In the genomic region with DNA sequence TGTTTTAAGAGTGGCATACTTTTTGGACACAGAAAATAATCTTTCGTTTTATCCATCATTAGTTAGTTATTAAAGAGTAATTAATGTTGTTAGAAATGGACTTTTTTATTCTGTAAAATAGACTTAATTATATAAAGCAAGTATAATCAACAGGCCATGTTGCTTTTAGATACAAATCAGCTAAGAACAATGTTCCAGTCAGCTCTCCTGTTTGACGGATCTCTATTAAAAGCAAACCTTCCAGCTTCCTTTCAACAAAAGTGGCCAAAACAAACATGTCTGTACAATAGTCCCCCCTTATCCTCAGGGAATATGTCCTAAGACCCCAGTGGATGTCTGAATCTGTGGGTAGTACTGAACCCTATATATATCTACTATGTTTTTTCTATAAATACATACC, we compare ENCODE assay signal across 3 cellular contexts.
A peak's percentile ranks its signal among the peaks of the same experiment; 100 is the strongest.
TF ChIP-seq lines count a peak whose summit lies in the region.

No MANE protein-coding gene starts in this region.

TF ChIP-seq in SK-N-SH treated with all-trans-retinoic acid at 6 μM for 48 hours, 23 proteins besides CTCF, POLR2A, EP300 and RAD21:
- TF ChIP-seq TCF4 (CRISPR knock-in tag; IDR thresholded peaks at IDR 0.05; ENCODE audit: borderline replicate concordance) (peak; percentile 65; the same call in 1 of the 2 replicates), ZNF565 (CRISPR knock-in tag; conservative IDR thresholded peaks at IDR 0.05; ENCODE audit: low read depth) (no peak), PPARA (CRISPR knock-in tag; IDR thresholded peaks at IDR 0.05; ENCODE audit: borderline replicate concordance) (no peak)

TF ChIP-seq in SK-N-SH, 30 proteins besides CTCF, POLR2A, EP300 and RAD21:
- TF ChIP-seq, protein P1, sequence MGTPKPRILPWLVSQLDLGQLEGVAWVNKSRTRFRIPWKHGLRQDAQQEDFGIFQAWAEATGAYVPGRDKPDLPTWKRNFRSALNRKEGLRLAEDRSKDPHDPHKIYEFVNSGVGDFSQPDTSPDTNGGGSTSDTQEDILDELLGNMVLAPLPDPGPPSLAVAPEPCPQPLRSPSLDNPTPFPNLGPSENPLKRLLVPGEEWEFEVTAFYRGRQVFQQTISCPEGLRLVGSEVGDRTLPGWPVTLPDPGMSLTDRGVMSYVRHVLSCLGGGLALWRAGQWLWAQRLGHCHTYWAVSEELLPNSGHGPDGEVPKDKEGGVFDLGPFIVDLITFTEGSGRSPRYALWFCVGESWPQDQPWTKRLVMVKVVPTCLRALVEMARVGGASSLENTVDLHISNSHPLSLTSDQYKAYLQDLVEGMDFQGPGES (IDR thresholded peaks at IDR 0.05; ENCODE audit: low read depth, low read length) = no peak
- TF ChIP-seq YY1 (IDR thresholded peaks at IDR 0.05; ENCODE audit: low read depth) = no peak
- TF ChIP-seq, protein P2, sequence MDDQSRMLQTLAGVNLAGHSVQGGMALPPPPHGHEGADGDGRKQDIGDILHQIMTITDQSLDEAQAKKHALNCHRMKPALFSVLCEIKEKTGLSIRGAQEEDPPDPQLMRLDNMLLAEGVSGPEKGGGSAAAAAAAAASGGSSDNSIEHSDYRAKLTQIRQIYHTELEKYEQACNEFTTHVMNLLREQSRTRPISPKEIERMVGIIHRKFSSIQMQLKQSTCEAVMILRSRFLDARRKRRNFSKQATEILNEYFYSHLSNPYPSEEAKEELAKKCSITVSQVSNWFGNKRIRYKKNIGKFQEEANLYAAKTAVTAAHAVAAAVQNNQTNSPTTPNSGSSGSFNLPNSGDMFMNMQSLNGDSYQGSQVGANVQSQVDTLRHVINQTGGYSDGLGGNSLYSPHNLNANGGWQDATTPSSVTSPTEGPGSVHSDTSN (IDR thresholded peaks at IDR 0.05) = no peak
- TF ChIP-seq NFIC (IDR thresholded peaks at IDR 0.05; ENCODE audit: borderline replicate concordance) = no peak
- no peak for TF ChIP-seq SIN3A (IDR thresholded peaks at IDR 0.05; ENCODE audit: borderline replicate concordance, low read depth, low read length)
- no peak for TF ChIP-seq NRF1 (IDR thresholded peaks at IDR 0.05; ENCODE audit: low read depth, low read length)
- TF ChIP-seq FOXJ3 (CRISPR knock-in tag; IDR thresholded peaks at IDR 0.05) = no peak
- TF ChIP-seq, protein P3, sequence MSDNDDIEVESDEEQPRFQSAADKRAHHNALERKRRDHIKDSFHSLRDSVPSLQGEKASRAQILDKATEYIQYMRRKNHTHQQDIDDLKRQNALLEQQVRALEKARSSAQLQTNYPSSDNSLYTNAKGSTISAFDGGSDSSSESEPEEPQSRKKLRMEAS (IDR thresholded peaks at IDR 0.05; ENCODE audit: low read depth) = no peak
- TF ChIP-seq, protein P4, sequence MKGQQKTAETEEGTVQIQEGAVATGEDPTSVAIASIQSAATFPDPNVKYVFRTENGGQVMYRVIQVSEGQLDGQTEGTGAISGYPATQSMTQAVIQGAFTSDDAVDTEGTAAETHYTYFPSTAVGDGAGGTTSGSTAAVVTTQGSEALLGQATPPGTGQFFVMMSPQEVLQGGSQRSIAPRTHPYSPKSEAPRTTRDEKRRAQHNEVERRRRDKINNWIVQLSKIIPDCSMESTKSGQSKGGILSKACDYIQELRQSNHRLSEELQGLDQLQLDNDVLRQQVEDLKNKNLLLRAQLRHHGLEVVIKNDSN (IDR thresholded peaks at IDR 0.05; ENCODE audit: borderline replicate concordance, low read depth) = no peak
- no peak for TF ChIP-seq JUND (IDR thresholded peaks at IDR 0.05)
- no peak for TF ChIP-seq RFX5 (IDR thresholded peaks at IDR 0.05; ENCODE audit: low read length)
- no peak for TF ChIP-seq MEF2A (IDR thresholded peaks at IDR 0.05; ENCODE audit: borderline replicate concordance, low read depth)
- no peak for TF ChIP-seq EZH2phosphoT487 (IDR thresholded peaks at IDR 0.05; ENCODE audit: borderline replicate concordance, low read depth)
- no peak for TF ChIP-seq SMC3 (IDR thresholded peaks at IDR 0.05; ENCODE audit: low read depth, low read length)
- TF ChIP-seq, protein P5, sequence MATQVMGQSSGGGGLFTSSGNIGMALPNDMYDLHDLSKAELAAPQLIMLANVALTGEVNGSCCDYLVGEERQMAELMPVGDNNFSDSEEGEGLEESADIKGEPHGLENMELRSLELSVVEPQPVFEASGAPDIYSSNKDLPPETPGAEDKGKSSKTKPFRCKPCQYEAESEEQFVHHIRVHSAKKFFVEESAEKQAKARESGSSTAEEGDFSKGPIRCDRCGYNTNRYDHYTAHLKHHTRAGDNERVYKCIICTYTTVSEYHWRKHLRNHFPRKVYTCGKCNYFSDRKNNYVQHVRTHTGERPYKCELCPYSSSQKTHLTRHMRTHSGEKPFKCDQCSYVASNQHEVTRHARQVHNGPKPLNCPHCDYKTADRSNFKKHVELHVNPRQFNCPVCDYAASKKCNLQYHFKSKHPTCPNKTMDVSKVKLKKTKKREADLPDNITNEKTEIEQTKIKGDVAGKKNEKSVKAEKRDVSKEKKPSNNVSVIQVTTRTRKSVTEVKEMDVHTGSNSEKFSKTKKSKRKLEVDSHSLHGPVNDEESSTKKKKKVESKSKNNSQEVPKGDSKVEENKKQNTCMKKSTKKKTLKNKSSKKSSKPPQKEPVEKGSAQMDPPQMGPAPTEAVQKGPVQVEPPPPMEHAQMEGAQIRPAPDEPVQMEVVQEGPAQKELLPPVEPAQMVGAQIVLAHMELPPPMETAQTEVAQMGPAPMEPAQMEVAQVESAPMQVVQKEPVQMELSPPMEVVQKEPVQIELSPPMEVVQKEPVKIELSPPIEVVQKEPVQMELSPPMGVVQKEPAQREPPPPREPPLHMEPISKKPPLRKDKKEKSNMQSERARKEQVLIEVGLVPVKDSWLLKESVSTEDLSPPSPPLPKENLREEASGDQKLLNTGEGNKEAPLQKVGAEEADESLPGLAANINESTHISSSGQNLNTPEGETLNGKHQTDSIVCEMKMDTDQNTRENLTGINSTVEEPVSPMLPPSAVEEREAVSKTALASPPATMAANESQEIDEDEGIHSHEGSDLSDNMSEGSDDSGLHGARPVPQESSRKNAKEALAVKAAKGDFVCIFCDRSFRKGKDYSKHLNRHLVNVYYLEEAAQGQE (IDR thresholded peaks at IDR 0.05; ENCODE audit: low read depth, low read length) = no peak

TF ChIP-seq in K562, 482 proteins besides CTCF, POLR2A, EP300 and RAD21:
- TF ChIP-seq BRD9 (IDR thresholded peaks at IDR 0.05; ENCODE audit: low read depth, partially characterized antibody) (no peak), ZNF431 (CRISPR knock-in tag; IDR thresholded peaks at IDR 0.05) (no peak), MCM5 (IDR thresholded peaks at IDR 0.05; ENCODE audit: low read depth) (no peak), ZEB2 (IDR thresholded peaks at IDR 0.05) (no peak), BCL6 (CRISPR knock-in tag; IDR thresholded peaks at IDR 0.05) (no peak)
